ENCODE assay signal across 7 cellular contexts in the genomic region with DNA sequence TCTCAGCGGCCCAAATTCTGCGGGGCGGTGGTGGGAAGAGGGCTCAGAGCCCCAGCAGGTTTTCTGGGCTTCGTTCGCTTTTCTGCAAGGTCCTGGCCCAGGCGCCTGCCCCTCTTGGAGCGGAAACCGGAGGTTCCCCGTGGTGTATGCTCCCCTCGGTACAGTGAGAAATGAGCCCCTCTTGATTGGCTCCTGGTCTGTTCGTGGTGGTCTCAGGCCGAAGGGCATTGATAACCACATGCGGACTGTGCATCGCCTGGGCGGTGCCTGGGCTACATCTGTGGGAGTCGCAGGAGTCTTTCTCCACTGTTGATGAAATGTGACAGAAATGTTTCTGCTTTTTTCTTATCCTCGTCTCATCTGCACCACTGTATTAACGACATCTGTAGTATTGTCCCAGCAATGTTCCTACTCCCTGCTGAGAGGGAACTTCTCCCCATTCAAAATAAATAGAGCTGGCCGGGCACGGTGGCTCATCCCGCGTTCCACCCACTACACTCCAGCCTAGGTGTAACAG.
DNase-seq lines count a peak whose midpoint lies in the region; ATAC-seq and TF ChIP-seq lines count a peak whose summit lies in the region.

No MANE protein-coding gene starts in this region.

- H3K27ac Mint-ChIP-seq in nephron progenitor cell: peak overlapping the region; percentile 88

- no peaks in the 10 kb centered on the region for H3K9me3 Mint-ChIP-seq in nephron progenitor cell

- peak; percentile 1 for ATAC-seq in GM19455 (IDR thresholded peaks at IDR 0.05; ENCODE audit: unreplicated experiment)
- no peak for ATAC-seq in HG02884 (IDR thresholded peaks at IDR 0.05; ENCODE audit: unreplicated experiment)

- peak overlapping the region; percentile 89 for H3K27ac ChIP-seq in duodenal mucosa (ENCODE audit: low read depth, low read length)

- H3K4me3 Mint-ChIP-seq in nephron progenitor cell: peak overlapping the region; percentile 88

- peaks cover 18 to 25% of the 10 kb centered on the region in 2 donors for H3K4me1 ChIP-seq in duodenal mucosa (ENCODE audit: control insufficient read depth in 1 of 2, insufficient read depth in 2 of 2, low read length in 2 of 2)

- H3K36me3 Mint-ChIP-seq in nephron progenitor cell (ENCODE audit: low read depth): peaks cover 17% of the 10 kb centered on the region

- peak overlapping the region; percentile 73 for H3K4me3 ChIP-seq in NB4 (ENCODE audit: low read depth, low read length)
- peak overlapping the region; percentile 72 to 79 for H3K4me3 ChIP-seq in duodenal mucosa (ENCODE audit: low read depth in 1 of 2, low read length in 2 of 2)

- H3K9ac ChIP-seq in duodenal mucosa (ENCODE audit: low read depth in 1 of 2, low read length in 2 of 2): peak overlapping the region; percentile 83 to 84

- H3K27me3 ChIP-seq in duodenal mucosa (ENCODE audit: control insufficient read depth in 1 of 2, insufficient read depth in 2 of 2, low read length in 2 of 2): no peaks in the 10 kb centered on the region

- DNase-seq in NB4 (ENCODE audit: low read depth) (peak; percentile 74), nephron progenitor cell (no peak), T-helper 9 cell (no peak), NCI-H226 (no peak)

- TF ChIP-seq POLR2A in NB4 (IDR thresholded peaks at IDR 0.05; ENCODE audit: extremely low read depth, insufficient read length): no peak

- no peaks in the 10 kb centered on the region for H3K9me3 ChIP-seq in duodenal mucosa (ENCODE audit: control insufficient read depth in 1 of 2, low read length in 2 of 2)

- peaks cover 4 to 24% of the 10 kb centered on the region in 2 donors for H3K36me3 ChIP-seq in duodenal mucosa (ENCODE audit: control insufficient read depth in 1 of 2, insufficient read depth in 2 of 2, low read length in 2 of 2)

- H3K27me3 Mint-ChIP-seq in nephron progenitor cell (ENCODE audit: low read depth, poor library complexity): peaks cover 30% of the 10 kb centered on the region

- H3K4me1 Mint-ChIP-seq in nephron progenitor cell: peaks cover 24% of the 10 kb centered on the region

- TF ChIP-seq CTCF in NB4 (IDR thresholded peaks at IDR 0.05; ENCODE audit: low read depth, low read length): no peak
- no peak for TF ChIP-seq CTCF in nephron progenitor cell (IDR thresholded peaks at IDR 0.05)
